ENCODE assay signal across 2 cellular contexts in the genomic region with DNA sequence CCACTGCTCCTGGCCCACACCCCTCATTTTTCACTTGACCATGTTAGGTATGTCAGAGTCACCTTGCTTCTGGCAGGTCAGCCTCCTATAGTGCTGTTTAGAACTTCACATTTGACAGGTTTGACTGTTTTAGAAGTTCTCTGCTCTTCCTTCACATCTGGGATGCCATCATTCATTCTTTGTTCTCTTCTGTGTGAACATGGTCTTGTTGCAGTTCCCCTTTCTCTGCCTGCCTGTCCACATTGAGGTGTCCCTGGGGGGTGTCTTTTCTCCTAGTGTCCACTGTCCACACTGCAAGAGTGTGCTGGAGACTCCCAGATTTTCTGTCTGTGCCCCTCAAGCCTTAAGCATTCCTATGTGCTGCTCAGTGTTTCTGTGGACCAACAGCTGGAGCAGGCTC.
TF ChIP-seq lines count a peak whose summit lies in the region.

No MANE protein-coding gene starts in this region.

TF ChIP-seq in GM12891, 5 proteins besides CTCF, POLR2A, EP300 and RAD21:
- no peak for TF ChIP-seq PAX5 (IDR thresholded peaks at IDR 0.05; ENCODE audit: insufficient read depth, low read length, severe bottlenecking)
- peak; percentile 97 for TF ChIP-seq SPI1 (IDR thresholded peaks at IDR 0.05; ENCODE audit: low read depth, low read length)
TF ChIP-seq in GM12891: peak in this region for 1.

TF ChIP-seq in WTC11, 78 proteins besides CTCF, POLR2A, EP300 and RAD21:
- TF ChIP-seq, protein P1, sequence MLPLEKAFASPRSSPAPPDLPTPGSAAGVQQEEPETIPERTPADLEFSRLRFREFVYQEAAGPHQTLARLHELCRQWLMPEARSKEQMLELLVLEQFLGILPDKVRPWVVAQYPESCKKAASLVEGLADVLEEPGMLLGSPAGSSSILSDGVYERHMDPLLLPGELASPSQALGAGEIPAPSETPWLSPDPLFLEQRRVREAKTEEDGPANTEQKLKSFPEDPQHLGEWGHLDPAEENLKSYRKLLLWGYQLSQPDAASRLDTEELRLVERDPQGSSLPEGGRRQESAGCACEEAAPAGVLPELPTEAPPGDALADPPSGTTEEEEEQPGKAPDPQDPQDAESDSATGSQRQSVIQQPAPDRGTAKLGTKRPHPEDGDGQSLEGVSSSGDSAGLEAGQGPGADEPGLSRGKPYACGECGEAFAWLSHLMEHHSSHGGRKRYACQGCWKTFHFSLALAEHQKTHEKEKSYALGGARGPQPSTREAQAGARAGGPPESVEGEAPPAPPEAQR (CRISPR knock-in tag; IDR thresholded peaks at IDR 0.05): no peak
- no peak for TF ChIP-seq ZNF671 (CRISPR knock-in tag; IDR thresholded peaks at IDR 0.05)
- TF ChIP-seq, protein P2, sequence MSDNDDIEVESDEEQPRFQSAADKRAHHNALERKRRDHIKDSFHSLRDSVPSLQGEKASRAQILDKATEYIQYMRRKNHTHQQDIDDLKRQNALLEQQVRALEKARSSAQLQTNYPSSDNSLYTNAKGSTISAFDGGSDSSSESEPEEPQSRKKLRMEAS (CRISPR knock-in tag; IDR thresholded peaks at IDR 0.05): no peak
